In genomic region chr9:126500600-126501382, GRCh38 we compare ENCODE assay signal across 1 cellular context.
TF ChIP-seq lines count a peak whose summit lies in the region.

No MANE protein-coding gene starts in this region.

TF ChIP-seq in WTC11, 78 proteins besides CTCF, POLR2A, EP300 and RAD21 (continued from another document and continues in another):
- TF ChIP-seq PRDM15 (CRISPR knock-in tag; IDR thresholded peaks at IDR 0.05) (no peak), ZNF416 (CRISPR knock-in tag; IDR thresholded peaks at IDR 0.05) (no peak), NR3C1 (CRISPR knock-in tag; conservative IDR thresholded peaks at IDR 0.05; ENCODE audit: low read depth) (no peak), CREB1 (CRISPR knock-in tag; IDR thresholded peaks at IDR 0.05) (0 out of 2 replicates have a peak, but pooled peaks have one; percentile 11), CREM (CRISPR knock-in tag; IDR thresholded peaks at IDR 0.05) (no peak), ZMAT4 (CRISPR knock-in tag; IDR thresholded peaks at IDR 0.05) (no peak), ETV6 (CRISPR knock-in tag; IDR thresholded peaks at IDR 0.05) (peak; percentile 50; the same call in 1 of the 2 replicates), ZNF317 (CRISPR knock-in tag; IDR thresholded peaks at IDR 0.05; ENCODE audit: borderline replicate concordance, low read depth) (no peak), E2F5 (CRISPR knock-in tag; IDR thresholded peaks at IDR 0.05) (no peak), HMGA2 (CRISPR knock-in tag; IDR thresholded peaks at IDR 0.05) (no peak), CBFB (CRISPR knock-in tag; IDR thresholded peaks at IDR 0.05; ENCODE audit: low read depth) (0 out of 2 replicates have a peak, but pooled peaks have one; percentile 89), E2F1 (CRISPR knock-in tag; IDR thresholded peaks at IDR 0.05) (no peak), ZBTB21 (CRISPR knock-in tag; IDR thresholded peaks at IDR 0.05; ENCODE audit: borderline replicate concordance) (peak; percentile 20; the same call in 1 of the 2 replicates), ZNF396 (CRISPR knock-in tag; IDR thresholded peaks at IDR 0.05; ENCODE audit: borderline replicate concordance) (no peak), SOX15 (CRISPR knock-in tag; IDR thresholded peaks at IDR 0.05) (no peak), MYBL2 (CRISPR knock-in tag; IDR thresholded peaks at IDR 0.05) (no peak), TEAD1 (CRISPR knock-in tag; IDR thresholded peaks at IDR 0.05) (peak; percentile 82), ATF1 (CRISPR knock-in tag; IDR thresholded peaks at IDR 0.05) (no peak), ZNF532 (CRISPR knock-in tag; IDR thresholded peaks at IDR 0.05; ENCODE audit: borderline replicate concordance) (no peak), ZNF512 (CRISPR knock-in tag; IDR thresholded peaks at IDR 0.05; ENCODE audit: borderline replicate concordance) (no peak), GTF2I (CRISPR knock-in tag; conservative IDR thresholded peaks at IDR 0.05) (no peak), ATF6 (CRISPR knock-in tag; IDR thresholded peaks at IDR 0.05) (no peak), SMAD4 (CRISPR knock-in tag; IDR thresholded peaks at IDR 0.05) (no peak), FOXK1 (CRISPR knock-in tag; IDR thresholded peaks at IDR 0.05) (no peak), PRRX2 (CRISPR knock-in tag; IDR thresholded peaks at IDR 0.05) (no peak), SP1 (CRISPR knock-in tag; conservative IDR thresholded peaks at IDR 0.05) (no peak), AFF4 (CRISPR knock-in tag; IDR thresholded peaks at IDR 0.05; ENCODE audit: borderline replicate concordance) (no peak), OVOL2 (CRISPR knock-in tag; IDR thresholded peaks at IDR 0.05; ENCODE audit: borderline replicate concordance) (no peak), FOXJ3 (CRISPR knock-in tag; IDR thresholded peaks at IDR 0.05; ENCODE audit: borderline replicate concordance) (no peak), ZNF138 (CRISPR knock-in tag; conservative IDR thresholded peaks at IDR 0.05) (no peak), HMGXB4 (CRISPR knock-in tag; IDR thresholded peaks at IDR 0.05) (no peak; the same call in 1 of the 2 replicates), ZNF671 (CRISPR knock-in tag; IDR thresholded peaks at IDR 0.05) (no peak), TP53 (CRISPR knock-in tag; IDR thresholded peaks at IDR 0.05) (peak; percentile 66; the same call in 1 of the 2 replicates), JUN (CRISPR knock-in tag; IDR thresholded peaks at IDR 0.05) (no peak), MAX (CRISPR knock-in tag; IDR thresholded peaks at IDR 0.05) (peak; percentile 80), KAT7 (CRISPR knock-in tag; IDR thresholded peaks at IDR 0.05; ENCODE audit: borderline replicate concordance) (0 out of 2 replicates have a peak, but pooled peaks have one; percentile 42), GABPB1 (CRISPR knock-in tag; IDR thresholded peaks at IDR 0.05) (no peak), TCF7 (CRISPR knock-in tag; IDR thresholded peaks at IDR 0.05; ENCODE audit: low read depth) (no peak)
